In genomic region chr21:31260790-31261189, GRCh38 we compare ENCODE assay signal across 21 cellular contexts.
DNase-seq lines count a peak whose midpoint lies in the region; ATAC-seq, FAIRE-seq and TF ChIP-seq lines count a peak whose summit lies in the region.
"Had no signal": no experiment of that assay in that cellular context is flagged by ENCODE, and none has a peak within 500 bp of the region (broad histone marks: within the 10 kb centered on the region; RNA-seq: fewer than 3 reads in every experiment).

No MANE protein-coding gene starts in this region.

- H3K18ac ChIP-seq in IMR-90 (ENCODE audit: low read depth, low read length) = no peak overlapping the region

- H2AFZ ChIP-seq in ACC112 (ENCODE audit: low read length, unreplicated experiment) (no peak overlapping the region), IMR-90 (replicated peaks; ENCODE audit: low read length, poor library complexity) (no peak overlapping the region)

- no peak overlapping the region for H2AK9ac ChIP-seq in IMR-90 (replicated peaks; ENCODE audit: low read depth, low read length, poor library complexity)

- H3K4ac ChIP-seq in IMR-90 (ENCODE audit: low read depth, low read length) = no peak overlapping the region

- TF ChIP-seq CTCF in IMR-90 (conservative IDR thresholded peaks at IDR 0.05; ENCODE audit: low read depth, low read length) = no peak
- no peak for TF ChIP-seq CTCF in choroid plexus epithelial cell (conservative IDR thresholded peaks at IDR 0.05; ENCODE audit: low read depth, low read length)
- no peak for TF ChIP-seq CTCF in lower leg skin (IDR thresholded peaks at IDR 0.05)

- H2BK5ac ChIP-seq in IMR-90 (ENCODE audit: low read depth, low read length, poor library complexity, severe bottlenecking) = no peak overlapping the region

- no peak for TF ChIP-seq POLR2A in IMR-90 (IDR thresholded peaks at IDR 0.05; ENCODE audit: low read depth, low read length)
- no peak for TF ChIP-seq POLR2A in GM12892 (IDR thresholded peaks at IDR 0.05; ENCODE audit: low read depth, low read length)
- no peak for TF ChIP-seq POLR2A in lower leg skin (IDR thresholded peaks at IDR 0.05)

- no peak overlapping the region for H3K9ac ChIP-seq in IMR-90 (ENCODE audit: low read depth, low read length)

- H3K56ac ChIP-seq in IMR-90 (ENCODE audit: extremely low read depth, insufficient read depth, low read length) = no peak overlapping the region

- no peak overlapping the region for H4K5ac ChIP-seq in IMR-90 (ENCODE audit: low read depth, low read length)

- H3K36me3 ChIP-seq in ACC112 (ENCODE audit: insufficient read depth, low read length) (no peaks in the 10 kb centered on the region), IMR-90 (ENCODE audit: control insufficient read depth, insufficient read depth, low read length) (no peaks in the 10 kb centered on the region)

- no peaks in the 10 kb centered on the region for H4K20me1 ChIP-seq in IMR-90 (ENCODE audit: insufficient read depth, low read length)

- no peak; the same call in 1 of the 2 replicates for ATAC-seq in IMR-90 (ENCODE audit: low read depth)
- ATAC-seq: GM12878, Panc1 had no signal

- intact Hi-C loops in IMR-90 (cut with micrococcal nuclease) = no loop called here
- intact Hi-C loops in lower leg skin (cut with DNase I; ENCODE audit: low total_unique reads) = no loop called here

- FAIRE-seq in GM12892 (lab: Jason Lieb, UNC) = no peak
- FAIRE-seq: G401.6, GM12878, GM18507, H1 had no signal

- in situ Hi-C loops in IMR-90 (cut with MboI; ENCODE audit: low sequenced_read_pairs) = no loop called here

- H4K91ac ChIP-seq in IMR-90 (ENCODE audit: insufficient read depth, low read depth, low read length) = no peak overlapping the region

- no peaks in the 10 kb centered on the region for H3K27me3 ChIP-seq in ACC112 (ENCODE audit: insufficient read depth, low read length)
- H3K27me3 ChIP-seq in IMR-90 (ENCODE audit: control insufficient read depth, insufficient read depth, low read length) = no peaks in the 10 kb centered on the region; the same call in 1 of the 2 replicates

- no TSS peak for BruUV-seq in IMR-90 (replicated peaks; lab: Mats Ljungman, UMichigan)

- no peak overlapping the region for H3K14ac ChIP-seq in IMR-90 (replicated peaks; ENCODE audit: low read depth, low read length)

- H2BK15ac ChIP-seq in IMR-90 (ENCODE audit: low read depth, low read length) = no peak overlapping the region

- H3K4me3 ChIP-seq in ACC112 (ENCODE audit: low read depth, low read length) = no peak overlapping the region
- H3K4me3 ChIP-seq in IMR-90 (ENCODE audit: insufficient read depth, low read depth, low read length) = no peak overlapping the region
- no peak overlapping the region for H3K4me3 ChIP-seq in choroid plexus epithelial cell (ENCODE audit: low read depth, low read length)
- no peak overlapping the region for H3K4me3 ChIP-seq in lower leg skin (ENCODE audit: low read depth, poor library complexity, severe bottlenecking)
- H3K4me3 ChIP-seq: GM12878 had no signal

- no peak overlapping the region for H3K4me2 ChIP-seq in IMR-90 (ENCODE audit: low read depth, low read length)

- no CpG with 5 or more reads among the region's 4 CpGs for WGBS in IMR-90 (ENCODE audit: extremely low coverage in 2 of 2, insufficient read length in 1 of 2), 2 experiments
- WGBS in lower leg skin, 2 donors = 63 to 75% methylated on average over 4 of the region's 4 CpGs

- H3K79me1 ChIP-seq in IMR-90 (ENCODE audit: low read depth in 1 of 2, low read length in 2 of 2) = no peaks in the 10 kb centered on the region

- H2BK20ac ChIP-seq in IMR-90 (ENCODE audit: low read depth, low read length) = no peak overlapping the region

- H3K9me1 ChIP-seq in IMR-90 (ENCODE audit: insufficient read depth, low read length) = no peaks in the 10 kb centered on the region

- POLR2A ChIA-PET in IMR-90 (lab: Charles Lee; ENCODE audit: unreplicated experiment) = no interaction called here

- H3K23ac ChIP-seq in IMR-90 (ENCODE audit: low read depth, low read length) = no peak overlapping the region

- no peak for TF ChIP-seq RAD21 in IMR-90 (IDR thresholded peaks at IDR 0.05; ENCODE audit: low read length)

- dilution Hi-C loops in IMR-90 (cut with HindIII; ENCODE audit: low sequenced_read_pairs, unreplicated experiment) = no loop called here

- DNase-seq in IMR-90 (peak; percentile 19), choroid plexus epithelial cell (ENCODE audit: low read depth) (peak; percentile 75), iris pigment epithelial cell (ENCODE audit: low read depth) (peak; percentile 80), NCI-H146 treated with DMSO at 0.1 percent for 48 hours (lab: John Stamatoyannopoulos, UW; ENCODE audit: unreplicated experiment) (no peak), GM12892 (ENCODE audit: insufficient read length) (no peak), lower leg skin (ENCODE audit: low spot score in 2 of 2) (no peak)
- DNase-seq: Calu3; CD4-positive, alpha-beta T cell; DMS79 treated with DMSO at 0.1 percent for 48 hours; HFFc6; Kasumi-1; NCI-H1105; NCI-H1694 treated with DMSO at 0.1 percent for 48 hours; NCI-H226; NCI-H524 treated with DMSO at 0.1 percent for 48 hours had no signal

- H2BK120ac ChIP-seq in IMR-90 (ENCODE audit: low read depth, low read length) = no peak overlapping the region

- no peaks in the 10 kb centered on the region for H3K9me3 ChIP-seq in IMR-90 (ENCODE audit: control insufficient read depth, insufficient read depth, low read length)

- CTCF ChIA-PET in IMR-90 (lab: Yijun Ruan, JAX) = interaction anchor here (0.7 kb wide), 1 partner anchor 38 kb away, joined by 3 read pairs; no protein-coding TSS in a partner anchor

- H3K27ac ChIP-seq in ACC112 (ENCODE audit: low read depth, low read length) (peak overlapping the region; percentile 21; the same call in 1 of the 2 replicates), IMR-90 (ENCODE audit: insufficient read depth, low read length) (no peak overlapping the region)

- peaks cover 15% of the 10 kb centered on the region for H3K4me1 ChIP-seq in ACC112 (ENCODE audit: control insufficient read depth, insufficient read depth, low read length, unreplicated experiment)
- H3K4me1 ChIP-seq in IMR-90 (ENCODE audit: control insufficient read depth, insufficient read depth, low read length) = no peaks in the 10 kb centered on the region

- H4K8ac ChIP-seq in IMR-90 (ENCODE audit: low read depth in 2 of 2, low read length in 2 of 2) = no peak overlapping the region

- H2AK5ac ChIP-seq in IMR-90 (ENCODE audit: low read depth, low read length) = no peak overlapping the region

- no peaks in the 10 kb centered on the region for H3K79me2 ChIP-seq in ACC112 (ENCODE audit: control insufficient read depth, insufficient read depth, low read length, unreplicated experiment)

TF ChIP-seq in IMR-90, 13 proteins besides CTCF, POLR2A, EP300 and RAD21:
- TF ChIP-seq MAFK (IDR thresholded peaks at IDR 0.05; ENCODE audit: low read depth, low read length) (no peak), CEBPB (IDR thresholded peaks at IDR 0.05; ENCODE audit: low read depth, low read length) (peak; percentile 27; the same call in 1 of the 2 replicates)

Comparison
In these comparisons a context has a peak if more than half of its experiments do, and no peak if none do; other contexts are left out.
1. DNase-seq: peak in IMR-90 (single experiment), choroid plexus epithelial cell (single experiment) and iris pigment epithelial cell (single experiment); none in NCI-H146 treated with DMSO at 0.1 percent for 48 hours (single experiment), GM12892 (single experiment) and lower leg skin (0 of 2).